In genomic region chr15:94324835-94325767, GRCh38 we compare ENCODE assay signal across 2 cellular contexts.
TF ChIP-seq lines count a peak whose summit lies in the region.

No MANE protein-coding gene starts in this region.

TF ChIP-seq in K562, 482 proteins besides CTCF, POLR2A, EP300 and RAD21:
- no peak for TF ChIP-seq ZKSCAN1 (IDR thresholded peaks at IDR 0.05; ENCODE audit: low read depth, low read length)
- no peak for TF ChIP-seq IFI16 (CRISPR knock-in tag; IDR thresholded peaks at IDR 0.05)
- TF ChIP-seq, protein P1, sequence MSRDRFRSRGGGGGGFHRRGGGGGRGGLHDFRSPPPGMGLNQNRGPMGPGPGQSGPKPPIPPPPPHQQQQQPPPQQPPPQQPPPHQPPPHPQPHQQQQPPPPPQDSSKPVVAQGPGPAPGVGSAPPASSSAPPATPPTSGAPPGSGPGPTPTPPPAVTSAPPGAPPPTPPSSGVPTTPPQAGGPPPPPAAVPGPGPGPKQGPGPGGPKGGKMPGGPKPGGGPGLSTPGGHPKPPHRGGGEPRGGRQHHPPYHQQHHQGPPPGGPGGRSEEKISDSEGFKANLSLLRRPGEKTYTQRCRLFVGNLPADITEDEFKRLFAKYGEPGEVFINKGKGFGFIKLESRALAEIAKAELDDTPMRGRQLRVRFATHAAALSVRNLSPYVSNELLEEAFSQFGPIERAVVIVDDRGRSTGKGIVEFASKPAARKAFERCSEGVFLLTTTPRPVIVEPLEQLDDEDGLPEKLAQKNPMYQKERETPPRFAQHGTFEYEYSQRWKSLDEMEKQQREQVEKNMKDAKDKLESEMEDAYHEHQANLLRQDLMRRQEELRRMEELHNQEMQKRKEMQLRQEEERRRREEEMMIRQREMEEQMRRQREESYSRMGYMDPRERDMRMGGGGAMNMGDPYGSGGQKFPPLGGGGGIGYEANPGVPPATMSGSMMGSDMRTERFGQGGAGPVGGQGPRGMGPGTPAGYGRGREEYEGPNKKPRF (IDR thresholded peaks at IDR 0.05; ENCODE audit: low read depth, low read length) = no peak
- TF ChIP-seq ZFP1 (CRISPR knock-in tag; IDR thresholded peaks at IDR 0.05) = no peak
- TF ChIP-seq MAFG (tag; conservative IDR thresholded peaks at IDR 0.05) = no peak
- no peak for TF ChIP-seq SIX5 (IDR thresholded peaks at IDR 0.05; ENCODE audit: borderline replicate concordance in 1 of 2, insufficient read depth in 1 of 2, low read depth in 1 of 2, low read length in 2 of 2)
- no peak for TF ChIP-seq PHTF2 (CRISPR knock-in tag; IDR thresholded peaks at IDR 0.05)
- no peak for TF ChIP-seq ZBTB17 (CRISPR knock-in tag; IDR thresholded peaks at IDR 0.05)
- TF ChIP-seq GTF2A2 (tag; IDR thresholded peaks at IDR 0.05) = no peak
- TF ChIP-seq ZBTB33 (CRISPR knock-in tag; IDR thresholded peaks at IDR 0.05) = no peak
- TF ChIP-seq CEBPG (CRISPR knock-in tag; IDR thresholded peaks at IDR 0.05) = no peak
- TF ChIP-seq CEBPG (tag; conservative IDR thresholded peaks at IDR 0.05 in 1 of 2, IDR thresholded peaks at IDR 0.05 in 1 of 2) = no peak
- no peak for TF ChIP-seq SRSF9 (IDR thresholded peaks at IDR 0.05; ENCODE audit: borderline replicate concordance, low read depth, low read length)
- no peak for TF ChIP-seq NUFIP1 (IDR thresholded peaks at IDR 0.05; ENCODE audit: partially characterized antibody)

TF ChIP-seq in GM23338, 12 proteins besides CTCF, POLR2A, EP300 and RAD21:
- TF ChIP-seq JUNB (IDR thresholded peaks at IDR 0.05; ENCODE audit: unreplicated experiment) (no peak), ETS1 (IDR thresholded peaks at IDR 0.05) (no peak), STAT1 (IDR thresholded peaks at IDR 0.05; ENCODE audit: unreplicated experiment) (no peak), EZH2phosphoT487 (IDR thresholded peaks at IDR 0.05; ENCODE audit: unreplicated experiment) (no peak), CREB1 (CRISPR knock-in tag; IDR thresholded peaks at IDR 0.05; ENCODE audit: low read depth) (no peak), ZNF114 (CRISPR knock-in tag; IDR thresholded peaks at IDR 0.05) (no peak), POLR2AphosphoS5 (IDR thresholded peaks at IDR 0.05; ENCODE audit: low read depth) (no peak)
- TF ChIP-seq, protein P2, sequence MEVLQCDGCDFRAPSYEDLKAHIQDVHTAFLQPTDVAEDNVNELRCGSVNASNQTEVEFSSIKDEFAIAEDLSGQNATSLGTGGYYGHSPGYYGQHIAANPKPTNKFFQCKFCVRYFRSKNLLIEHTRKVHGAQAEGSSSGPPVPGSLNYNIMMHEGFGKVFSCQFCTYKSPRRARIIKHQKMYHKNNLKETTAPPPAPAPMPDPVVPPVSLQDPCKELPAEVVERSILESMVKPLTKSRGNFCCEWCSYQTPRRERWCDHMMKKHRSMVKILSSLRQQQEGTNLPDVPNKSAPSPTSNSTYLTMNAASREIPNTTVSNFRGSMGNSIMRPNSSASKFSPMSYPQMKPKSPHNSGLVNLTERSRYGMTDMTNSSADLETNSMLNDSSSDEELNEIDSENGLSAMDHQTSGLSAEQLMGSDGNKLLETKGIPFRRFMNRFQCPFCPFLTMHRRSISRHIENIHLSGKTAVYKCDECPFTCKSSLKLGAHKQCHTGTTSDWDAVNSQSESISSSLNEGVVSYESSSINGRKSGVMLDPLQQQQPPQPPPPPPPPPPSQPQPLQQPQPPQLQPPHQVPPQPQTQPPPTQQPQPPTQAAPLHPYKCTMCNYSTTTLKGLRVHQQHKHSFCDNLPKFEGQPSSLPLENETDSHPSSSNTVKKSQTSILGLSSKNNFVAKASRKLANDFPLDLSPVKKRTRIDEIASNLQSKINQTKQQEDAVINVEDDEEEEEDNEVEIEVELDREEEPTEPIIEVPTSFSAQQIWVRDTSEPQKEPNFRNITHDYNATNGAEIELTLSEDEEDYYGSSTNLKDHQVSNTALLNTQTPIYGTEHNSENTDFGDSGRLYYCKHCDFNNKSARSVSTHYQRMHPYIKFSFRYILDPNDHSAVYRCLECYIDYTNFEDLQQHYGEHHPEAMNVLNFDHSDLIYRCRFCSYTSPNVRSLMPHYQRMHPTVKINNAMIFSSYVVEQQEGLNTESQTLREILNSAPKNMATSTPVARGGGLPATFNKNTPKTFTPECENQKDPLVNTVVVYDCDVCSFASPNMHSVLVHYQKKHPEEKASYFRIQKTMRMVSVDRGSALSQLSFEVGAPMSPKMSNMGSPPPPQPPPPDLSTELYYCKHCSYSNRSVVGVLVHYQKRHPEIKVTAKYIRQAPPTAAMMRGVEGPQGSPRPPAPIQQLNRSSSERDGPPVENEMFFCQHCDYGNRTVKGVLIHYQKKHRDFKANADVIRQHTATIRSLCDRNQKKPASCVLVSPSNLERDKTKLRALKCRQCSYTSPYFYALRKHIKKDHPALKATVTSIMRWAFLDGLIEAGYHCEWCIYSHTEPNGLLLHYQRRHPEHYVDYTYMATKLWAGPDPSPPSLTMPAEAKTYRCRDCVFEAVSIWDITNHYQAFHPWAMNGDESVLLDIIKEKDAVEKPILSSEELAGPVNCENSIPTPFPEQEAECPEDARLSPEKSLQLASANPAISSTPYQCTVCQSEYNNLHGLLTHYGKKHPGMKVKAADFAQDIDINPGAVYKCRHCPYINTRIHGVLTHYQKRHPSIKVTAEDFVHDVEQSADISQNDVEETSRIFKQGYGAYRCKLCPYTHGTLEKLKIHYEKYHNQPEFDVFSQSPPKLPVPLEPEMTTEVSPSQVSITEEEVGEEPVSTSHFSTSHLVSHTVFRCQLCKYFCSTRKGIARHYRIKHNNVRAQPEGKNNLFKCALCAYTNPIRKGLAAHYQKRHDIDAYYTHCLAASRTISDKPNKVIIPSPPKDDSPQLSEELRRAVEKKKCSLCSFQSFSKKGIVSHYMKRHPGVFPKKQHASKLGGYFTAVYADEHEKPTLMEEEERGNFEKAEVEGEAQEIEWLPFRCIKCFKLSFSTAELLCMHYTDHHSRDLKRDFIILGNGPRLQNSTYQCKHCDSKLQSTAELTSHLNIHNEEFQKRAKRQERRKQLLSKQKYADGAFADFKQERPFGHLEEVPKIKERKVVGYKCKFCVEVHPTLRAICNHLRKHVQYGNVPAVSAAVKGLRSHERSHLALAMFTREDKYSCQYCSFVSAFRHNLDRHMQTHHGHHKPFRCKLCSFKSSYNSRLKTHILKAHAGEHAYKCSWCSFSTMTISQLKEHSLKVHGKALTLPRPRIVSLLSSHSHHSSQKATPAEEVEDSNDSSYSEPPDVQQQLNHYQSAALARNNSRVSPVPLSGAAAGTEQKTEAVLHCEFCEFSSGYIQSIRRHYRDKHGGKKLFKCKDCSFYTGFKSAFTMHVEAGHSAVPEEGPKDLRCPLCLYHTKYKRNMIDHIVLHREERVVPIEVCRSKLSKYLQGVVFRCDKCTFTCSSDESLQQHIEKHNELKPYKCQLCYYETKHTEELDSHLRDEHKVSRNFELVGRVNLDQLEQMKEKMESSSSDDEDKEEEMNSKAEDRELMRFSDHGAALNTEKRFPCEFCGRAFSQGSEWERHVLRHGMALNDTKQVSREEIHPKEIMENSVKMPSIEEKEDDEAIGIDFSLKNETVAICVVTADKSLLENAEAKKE (CRISPR knock-in tag; IDR thresholded peaks at IDR 0.05) = no peak
